In the genomic region with DNA sequence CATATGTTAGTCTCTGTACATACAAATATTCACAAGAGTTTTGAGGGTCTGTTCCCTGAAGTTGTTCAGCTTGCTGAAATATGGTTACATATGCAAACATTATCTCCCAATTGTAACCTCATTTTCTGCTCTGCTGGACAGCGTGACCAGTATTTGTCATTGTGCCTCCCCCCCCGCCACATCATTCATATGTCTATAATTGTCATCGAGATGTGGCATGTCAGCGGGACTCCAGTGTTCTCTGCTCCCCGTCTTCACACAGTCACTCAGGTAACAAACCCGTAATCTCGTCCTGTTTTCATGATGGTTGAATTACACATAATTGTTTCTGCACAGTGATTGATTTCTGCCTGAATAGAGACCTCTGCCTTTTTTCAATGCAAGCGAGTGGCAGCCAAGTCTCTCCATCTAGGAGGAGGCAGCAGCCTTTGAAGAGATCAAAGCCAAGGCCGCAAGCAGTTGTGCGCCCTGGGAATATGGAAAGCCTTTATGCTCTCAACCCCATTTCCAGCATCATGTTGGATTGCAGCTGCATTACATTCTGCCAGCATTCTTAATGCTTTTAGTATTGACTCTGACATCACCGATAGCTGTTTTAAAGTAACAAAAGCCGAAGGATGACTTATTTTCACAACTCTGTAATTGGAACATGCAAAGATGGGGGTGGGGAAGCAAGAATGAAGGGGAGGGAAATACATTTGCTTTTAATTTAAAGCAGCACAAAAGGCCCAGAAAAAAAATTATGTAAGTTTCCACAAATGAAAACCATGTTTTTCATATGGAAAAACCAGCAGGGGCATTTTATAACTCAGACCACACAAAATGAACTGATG, we compare ENCODE assay signal across 11 cellular contexts. TPM values are rescaled to one million over a fixed set of nuclear protein-coding genes. Genes with fewer than 3 reads are reported as not detected.
DNase-seq lines count a peak whose midpoint lies in the region; ATAC-seq and TF ChIP-seq lines count a peak whose summit lies in the region.
"Had no signal": no experiment of that assay in that cellular context is flagged by ENCODE, and none has a peak within 500 bp of the region (broad histone marks: within the 10 kb centered on the region; RNA-seq: fewer than 3 reads in every experiment).

No MANE protein-coding gene starts in this region.

- H3K27ac ChIP-seq in KOPT-K1 (ENCODE audit: low read depth, low read length, poor library complexity, severe bottlenecking) = peak overlapping the region; percentile 75
- no peak overlapping the region for H3K27ac ChIP-seq in gastroesophageal sphincter
- H3K27ac ChIP-seq: tibial artery had no signal

- TF ChIP-seq CTCF in gastroesophageal sphincter (IDR thresholded peaks at IDR 0.05) = no peak
- no peak for TF ChIP-seq CTCF in mucosa of descending colon (IDR thresholded peaks at IDR 0.05)

- H3K9me3 ChIP-seq in KOPT-K1 (ENCODE audit: insufficient read depth, low read length, poor library complexity, severe bottlenecking) (no peaks in the 10 kb centered on the region), neuron (ENCODE audit: low read length) (no peaks in the 10 kb centered on the region), gastroesophageal sphincter (no peaks in the 10 kb centered on the region), mucosa of descending colon (no peaks in the 10 kb centered on the region)
- H3K9me3 ChIP-seq: tibial artery had no signal

- H3K27me3 ChIP-seq in neuron (ENCODE audit: insufficient read depth, low read length) (no peaks in the 10 kb centered on the region), gastroesophageal sphincter (no peaks in the 10 kb centered on the region)

- 83 to 85% methylated on average over 5 to 11 of the region's 12 CpGs for WGBS in gastroesophageal sphincter (ENCODE audit: low coverage in 1 of 2), 2 donors

- H3K27ac Mint-ChIP-seq in activated CD4-positive, alpha-beta T cell treated with anti-CD3 and anti-CD28 coated beads, Interleukin-2, amount 10 ng/mL, durations not matched to agents 24 days and 14 days = peak overlapping the region; percentile 97
- H3K27ac Mint-ChIP-seq in activated T-helper 1 cell treated with anti-CD3 and anti-CD28 coated beads, Interleukin-12 subunit alpha, Interleukin-12 subunit beta, Interleukin-2, Interleukin-4 antibody, amounts not matched to agents 30 ng/mL and 10 ng/mL and 1 ng/mL, durations not matched to agents 14 hours and 24 hours and 36 hours = peak overlapping the region; percentile 84

- peak; percentile 73 for DNase-seq in activated CD4-positive, alpha-beta T cell treated with anti-CD3 and anti-CD28 coated beads, Interleukin-2, amount 10 ng/mL, durations not matched to agents 24 days and 14 days
- no peak for DNase-seq in activated CD4-positive, alpha-beta T cell treated with anti-CD3 and anti-CD28 coated beads for 1 hour
- no peak for DNase-seq in activated T-helper 1 cell treated with anti-CD3 and anti-CD28 coated beads, Interleukin-12 subunit alpha, Interleukin-12 subunit beta, Interleukin-2, Interleukin-4 antibody, amounts not matched to agents 30 ng/mL and 10 ng/mL and 1 ng/mL, durations not matched to agents 14 hours and 24 hours and 36 hours (ENCODE audit: low spot score)
- DNase-seq in mucosa of descending colon = no peak
- no peak for DNase-seq in iPS-NIHi11 (ENCODE audit: low spot score)
- DNase-seq: NCI-H2029 treated with DMSO at 0.1 percent for 48 hours, tibial artery had no signal

- no peak for TF ChIP-seq POLR2A in gastroesophageal sphincter (IDR thresholded peaks at IDR 0.05)

- peaks cover 81% of the 10 kb centered on the region for H3K4me1 Mint-ChIP-seq in activated CD4-positive, alpha-beta T cell treated with anti-CD3 and anti-CD28 coated beads, Interleukin-2, amount 10 ng/mL, durations not matched to agents 24 days and 14 days
- H3K4me1 Mint-ChIP-seq in activated T-helper 1 cell treated with anti-CD3 and anti-CD28 coated beads, Interleukin-12 subunit alpha, Interleukin-12 subunit beta, Interleukin-2, Interleukin-4 antibody, amounts not matched to agents 30 ng/mL and 10 ng/mL and 1 ng/mL, durations not matched to agents 14 hours and 24 hours and 36 hours (ENCODE audit: low read depth) = peaks cover 92% of the 10 kb centered on the region

- intact Hi-C loops in activated CD4-positive, alpha-beta T cell treated with anti-CD3 and anti-CD28 coated beads, Interleukin-2, amount 10 ng/mL, durations not matched to agents 24 days and 14 days (cut with micrococcal nuclease) = no loop called here
- intact Hi-C loops in activated T-helper 1 cell treated with anti-CD3 and anti-CD28 coated beads, Interleukin-12 subunit alpha, Interleukin-12 subunit beta, Interleukin-2, Interleukin-4 antibody, amounts not matched to agents 30 ng/mL and 10 ng/mL and 1 ng/mL, durations not matched to agents 14 hours and 24 hours and 36 hours (cut with micrococcal nuclease) = no loop called here
- intact Hi-C loops in mucosa of descending colon (cut with DNase I, micrococcal nuclease) = no loop called here

- H3K4me3 Mint-ChIP-seq in activated CD4-positive, alpha-beta T cell treated with anti-CD3 and anti-CD28 coated beads, Interleukin-2, amount 10 ng/mL, durations not matched to agents 24 days and 14 days = peak overlapping the region; percentile 85
- H3K4me3 Mint-ChIP-seq in activated T-helper 1 cell treated with anti-CD3 and anti-CD28 coated beads, Interleukin-12 subunit alpha, Interleukin-12 subunit beta, Interleukin-2, Interleukin-4 antibody, amounts not matched to agents 30 ng/mL and 10 ng/mL and 1 ng/mL, durations not matched to agents 14 hours and 24 hours and 36 hours = peak overlapping the region; percentile 76

- H3K27me3 Mint-ChIP-seq in activated CD4-positive, alpha-beta T cell treated with anti-CD3 and anti-CD28 coated beads, Interleukin-2, amount 10 ng/mL, durations not matched to agents 24 days and 14 days = no peaks in the 10 kb centered on the region
- no peaks in the 10 kb centered on the region for H3K27me3 Mint-ChIP-seq in activated T-helper 1 cell treated with anti-CD3 and anti-CD28 coated beads, Interleukin-12 subunit alpha, Interleukin-12 subunit beta, Interleukin-2, Interleukin-4 antibody, amounts not matched to agents 30 ng/mL and 10 ng/mL and 1 ng/mL, durations not matched to agents 14 hours and 24 hours and 36 hours (ENCODE audit: insufficient read depth)

- no peak for TF ChIP-seq EP300 in gastroesophageal sphincter (IDR thresholded peaks at IDR 0.05)

- no peak for ATAC-seq in gastroesophageal sphincter
- no peak for ATAC-seq in mucosa of descending colon
- ATAC-seq: esophagus mucosa had no signal

- H3K36me3 ChIP-seq in KOPT-K1 (ENCODE audit: insufficient read depth, low read length) (peaks cover 97% of the 10 kb centered on the region), neuron (ENCODE audit: insufficient read depth, low read length) (no peaks in the 10 kb centered on the region), gastroesophageal sphincter (no peaks in the 10 kb centered on the region), mucosa of descending colon (ENCODE audit: low read depth) (no peaks in the 10 kb centered on the region)
- H3K36me3 ChIP-seq: tibial artery had no signal

- H3K4me3 ChIP-seq in neuron (ENCODE audit: low read length) (peak overlapping the region; percentile 15), gastroesophageal sphincter (no peak overlapping the region), mucosa of descending colon (no peak overlapping the region)
- H3K4me3 ChIP-seq: tibial artery had no signal

- H3K4me1 ChIP-seq in neuron (ENCODE audit: insufficient read depth, low read length) (peaks cover 53% of the 10 kb centered on the region), gastroesophageal sphincter (no peaks in the 10 kb centered on the region), mucosa of descending colon (ENCODE audit: low read depth) (no peaks in the 10 kb centered on the region)
- H3K4me1 ChIP-seq: tibial artery had no signal

- no peak overlapping the region for H2AFZ ChIP-seq in neuron (ENCODE audit: low read depth, low read length)

- no peaks in the 10 kb centered on the region for H3K9me3 Mint-ChIP-seq in activated CD4-positive, alpha-beta T cell treated with anti-CD3 and anti-CD28 coated beads, Interleukin-2, amount 10 ng/mL, durations not matched to agents 24 days and 14 days
- no peaks in the 10 kb centered on the region for H3K9me3 Mint-ChIP-seq in activated T-helper 1 cell treated with anti-CD3 and anti-CD28 coated beads, Interleukin-12 subunit alpha, Interleukin-12 subunit beta, Interleukin-2, Interleukin-4 antibody, amounts not matched to agents 30 ng/mL and 10 ng/mL and 1 ng/mL, durations not matched to agents 14 hours and 24 hours and 36 hours

- H3K36me3 Mint-ChIP-seq in activated CD4-positive, alpha-beta T cell treated with anti-CD3 and anti-CD28 coated beads, Interleukin-2, amount 10 ng/mL, durations not matched to agents 24 days and 14 days (ENCODE audit: low read depth) = peaks cover 32% of the 10 kb centered on the region
- H3K36me3 Mint-ChIP-seq in activated T-helper 1 cell treated with anti-CD3 and anti-CD28 coated beads, Interleukin-12 subunit alpha, Interleukin-12 subunit beta, Interleukin-2, Interleukin-4 antibody, amounts not matched to agents 30 ng/mL and 10 ng/mL and 1 ng/mL, durations not matched to agents 14 hours and 24 hours and 36 hours (ENCODE audit: low read depth) = peaks cover 24% of the 10 kb centered on the region

RNA-seq across cellular contexts. Expression of gene LEF1, which starts 27.3 kb away (rescaled TPM):
- 131 and 141 TPM in 2 replicates for total RNA-seq in activated CD4-positive, alpha-beta T cell treated with anti-CD3 and anti-CD28 coated beads, Interleukin-2, amount 10 ng/mL, durations not matched to agents 24 days and 14 days
- 133 and 139 TPM in 2 replicates for total RNA-seq in activated T-helper 1 cell treated with anti-CD3 and anti-CD28 coated beads, Interleukin-12 subunit alpha, Interleukin-12 subunit beta, Interleukin-2, Interleukin-4 antibody, amounts not matched to agents 30 ng/mL and 10 ng/mL and 1 ng/mL, durations not matched to agents 14 hours and 24 hours and 36 hours
- total RNA-seq in gastroesophageal sphincter (1 to 10 TPM in 3 of 4 donors, not detected in 1; 1.5 to 2.6 (median 2.4) TPM), mucosa of descending colon (1 to 10 TPM; 2.2 to 3.9 (median 2.5) TPM)

Comparison
In these comparisons a context has a peak if more than half of its experiments do, and no peak if none do; other contexts are left out.
1. RNA of gene LEF1, which starts 27.3 kb away (total RNA-seq): 131 to 141 TPM in activated CD4-positive, alpha-beta T cell treated with anti-CD3 and anti-CD28 coated beads, Interleukin-2, amount 10 ng/mL, durations not matched to agents 24 days and 14 days and 133 to 139 TPM in activated T-helper 1 cell treated with anti-CD3 and anti-CD28 coated beads, Interleukin-12 subunit alpha, Interleukin-12 subunit beta, Interleukin-2, Interleukin-4 antibody, amounts not matched to agents 30 ng/mL and 10 ng/mL and 1 ng/mL, durations not matched to agents 14 hours and 24 hours and 36 hours; 2.2 to 3.9 TPM in mucosa of descending colon and 1.5 to 2.6 TPM in gastroesophageal sphincter; every median in the first group is over 10 times any median in the second.